Comparison of ENCODE assay signal across 18 cellular contexts in genomic region chr10:98217793-98218192, GRCh38. TPM values are rescaled to one million over a fixed set of nuclear protein-coding genes. Genes with fewer than 3 reads are reported as not detected.
"Had no signal": no experiment of that assay in that cellular context is flagged by ENCODE, and none has a peak within 500 bp of the region (broad histone marks: within the 10 kb centered on the region; RNA-seq: fewer than 3 reads in every experiment).

No MANE protein-coding gene starts in this region.

- H3K27me3 Mint-ChIP-seq: activated CD8-positive, alpha-beta memory T cell treated with anti-CD3 and anti-CD28 coated beads, Interleukin-2, amount 10 ng/mL, durations not matched to agents 7 days and 5 days; activated naive CD8-positive, alpha-beta T cell treated with anti-CD3 and anti-CD28 coated beads for 36 hours; dendritic cell treated with granulocyte-macrophage colony-stimulating factor and Interleukin-4, amounts not matched to agents 40 ng/mL and 50 ng/mL, for 4 days; naive thymus-derived CD8-positive, alpha-beta T cell had no signal

- ATAC-seq: activated CD4-positive, CD25-positive, alpha-beta regulatory T cell treated with anti-CD3 and anti-CD28 coated beads, Interleukin-2, amount 50 U/mL, for 24 hours; activated CD8-positive, alpha-beta memory T cell treated with anti-CD3 and anti-CD28 coated beads, Interleukin-2, amount 10 ng/mL, durations not matched to agents 7 days and 5 days; naive thymus-derived CD8-positive, alpha-beta T cell had no signal

- H3K4me3 Mint-ChIP-seq: activated CD8-positive, alpha-beta memory T cell treated with anti-CD3 and anti-CD28 coated beads, Interleukin-2, amount 10 ng/mL, durations not matched to agents 7 days and 5 days; activated naive CD8-positive, alpha-beta T cell treated with anti-CD3 and anti-CD28 coated beads for 36 hours; dendritic cell treated with granulocyte-macrophage colony-stimulating factor and Interleukin-4, amounts not matched to agents 40 ng/mL and 50 ng/mL, for 4 days; naive thymus-derived CD8-positive, alpha-beta T cell; T-helper 1 cell treated with Interleukin-12 subunit alpha and Interleukin-12 subunit beta and Interleukin-4 antibody, amounts not matched to agents 30 μg/mL and 1 μg/mL, for 36 hours had no signal

- FAIRE-seq: TTC549 had no signal

- DNase-seq: activated CD4-positive, alpha-beta T cell treated with anti-CD3 and anti-CD28 coated beads, Interleukin-2, amount 50 U/mL, for 4 hours; activated CD8-positive, alpha-beta memory T cell treated with anti-CD3 and anti-CD28 coated beads, Interleukin-2, amount 10 ng/mL, durations not matched to agents 7 days and 5 days; activated gamma-delta T cell; activated naive CD8-positive, alpha-beta T cell treated with anti-CD3 and anti-CD28 coated beads for 36 hours; activated T-cell treated with anti-CD3 and anti-CD28 coated beads, Interleukin-2, amount 50 U/mL, for 48 hours; anterior cingulate cortex; cerebellar nuclear complex; erythroblast; naive thymus-derived CD8-positive, alpha-beta T cell; occipital lobe; sigmoid colon; stimulated activated CD4-positive, alpha-beta T cell treated with anti-CD3 and anti-CD28 coated beads, Interleukin-12 subunit alpha, Interleukin-12 subunit beta, amount 100 ng/mL, for 4 hours; stimulated activated naive CD4-positive, alpha-beta T cell treated with Interleukin-2 at 50 U/mL for 16 hours; upper lobe of left lung had no signal

- H3K27ac ChIP-seq: sigmoid colon, upper lobe of left lung had no signal

- H3K4me1 ChIP-seq: upper lobe of left lung had no signal

- H3K27me3 ChIP-seq: sigmoid colon, upper lobe of left lung had no signal

- H3K36me3 ChIP-seq: sigmoid colon, upper lobe of left lung had no signal

- H3K4me3 ChIP-seq: sigmoid colon, upper lobe of left lung had no signal

- H3K27ac Mint-ChIP-seq: activated CD8-positive, alpha-beta memory T cell treated with anti-CD3 and anti-CD28 coated beads, Interleukin-2, amount 10 ng/mL, durations not matched to agents 7 days and 5 days; activated naive CD8-positive, alpha-beta T cell treated with anti-CD3 and anti-CD28 coated beads for 36 hours; dendritic cell treated with granulocyte-macrophage colony-stimulating factor and Interleukin-4, amounts not matched to agents 40 ng/mL and 50 ng/mL, for 4 days; T-helper 1 cell treated with Interleukin-12 subunit alpha and Interleukin-12 subunit beta and Interleukin-4 antibody, amounts not matched to agents 30 μg/mL and 1 μg/mL, for 36 hours had no signal

RNA-seq across cellular contexts. Expression of gene LOXL4, which starts 50.2 kb away (rescaled TPM):
- total RNA-seq: activated CD8-positive, alpha-beta memory T cell treated with anti-CD3 and anti-CD28 coated beads, Interleukin-2, amount 10 ng/mL, durations not matched to agents 7 days and 5 days; activated naive CD8-positive, alpha-beta T cell treated with anti-CD3 and anti-CD28 coated beads for 36 hours; naive thymus-derived CD8-positive, alpha-beta T cell had no signal
